ENCODE assay signal across 10 cellular contexts in the genomic region with DNA sequence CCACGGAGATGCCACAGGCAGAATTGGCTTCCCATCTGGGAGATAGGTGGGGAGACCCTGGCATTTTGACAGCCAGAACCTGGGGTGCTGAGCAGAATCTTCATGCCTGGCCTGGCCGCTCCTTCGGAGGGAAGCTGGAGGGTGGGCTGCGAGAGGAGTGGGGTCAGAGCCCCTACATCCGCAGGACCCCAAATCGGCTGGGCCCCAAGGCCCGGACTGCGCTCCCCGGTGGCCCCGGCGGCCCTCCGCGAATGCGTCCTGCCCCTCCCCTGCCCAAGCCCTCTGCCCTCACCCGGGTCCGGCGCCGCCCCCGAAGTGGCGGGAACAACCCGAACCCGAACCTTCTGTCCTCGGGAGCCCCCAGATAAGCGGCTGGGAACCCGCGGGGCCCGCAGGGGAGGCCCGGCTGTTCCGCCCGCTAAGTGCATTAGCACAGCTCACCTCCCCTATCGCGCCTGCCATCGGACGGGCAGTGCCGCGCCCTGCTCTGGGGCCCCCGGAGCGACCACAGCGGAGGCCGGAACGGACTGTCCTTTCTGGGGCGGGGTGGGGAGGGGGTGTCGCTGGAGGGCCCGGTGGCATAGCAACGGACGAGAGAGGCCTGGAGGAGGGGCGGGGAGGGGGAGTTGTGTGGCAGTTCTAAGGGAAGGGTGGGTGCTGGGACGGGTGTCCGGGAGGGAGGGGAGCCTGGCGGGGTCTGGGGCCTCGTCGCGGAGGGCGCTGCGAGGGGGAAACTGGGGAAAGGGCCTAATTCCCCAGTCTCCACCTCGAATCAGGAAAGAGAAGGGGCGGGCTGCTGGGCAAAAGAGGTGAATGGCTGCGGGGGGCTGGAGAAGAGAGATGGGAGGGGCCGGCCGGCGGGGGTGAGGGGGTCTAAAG. TPM values are rescaled to one million over a fixed set of nuclear protein-coding genes. Genes with fewer than 3 reads are reported as not detected.
DNase-seq lines count a peak whose midpoint lies in the region; ATAC-seq and TF ChIP-seq lines count a peak whose summit lies in the region.
"Had no signal": no experiment of that assay in that cellular context is flagged by ENCODE, and none has a peak within 500 bp of the region (broad histone marks: within the 10 kb centered on the region; RNA-seq: fewer than 3 reads in every experiment).

No MANE protein-coding gene starts in this region.

- H2BK120ac ChIP-seq in mesenchymal stem cell (ENCODE audit: low read depth, low read length) = peak overlapping the region; percentile 37

- H4K20me1 ChIP-seq in mammary epithelial cell (ENCODE audit: insufficient read depth, low read length) = no peaks in the 10 kb centered on the region

- in situ Hi-C loops in mammary epithelial cell (cut with MboI; ENCODE audit: low sequenced_read_pairs in 2 of 2) = no loop called here

- no peaks in the 10 kb centered on the region for H3K79me2 ChIP-seq in mammary epithelial cell (ENCODE audit: insufficient read depth, low read length)

- peak; percentile 30 for DNase-seq in stimulated activated CD4-positive, alpha-beta T cell treated with anti-CD3 and anti-CD28 coated beads, Interleukin-4, amount 100 ng/mL, for 1 hour
- no peak for DNase-seq in stimulated activated CD4-positive, alpha-beta T cell treated with anti-CD3 and anti-CD28 coated beads, Interleukin-2, amount 100 ng/mL, for 24 hours
- no peak for DNase-seq in mammary epithelial cell
- DNase-seq in mesenchymal stem cell = no peak
- no peak for DNase-seq in 8988T

- H3K9me3 ChIP-seq in mammary epithelial cell (replicated peaks; ENCODE audit: insufficient read depth, low read length) = no peaks in the 10 kb centered on the region
- no peaks in the 10 kb centered on the region for H3K9me3 ChIP-seq in mesenchymal stem cell (ENCODE audit: control insufficient read depth, low read length)

- H3K4me2 ChIP-seq in mammary epithelial cell (ENCODE audit: insufficient read depth, low read depth, low read length) (no peak overlapping the region), mesenchymal stem cell (ENCODE audit: low read length, poor library complexity, severe bottlenecking) (peak overlapping the region; percentile 64)

- H3K4me1 ChIP-seq in mammary epithelial cell (ENCODE audit: insufficient read depth, low read length) (peaks cover 6% of the 10 kb centered on the region), mesenchymal stem cell (ENCODE audit: control insufficient read depth, insufficient read depth, low read depth, low read length) (peaks cover 67% of the 10 kb centered on the region)

- peak overlapping the region; percentile 68 for H2BK15ac ChIP-seq in mesenchymal stem cell (ENCODE audit: low read depth, poor library complexity, severe bottlenecking)

- no peak overlapping the region for H3K23ac ChIP-seq in mesenchymal stem cell (ENCODE audit: low read length in 2 of 2)

- H3K27me3 ChIP-seq in mammary epithelial cell (ENCODE audit: insufficient read depth, low read length) = no peaks in the 10 kb centered on the region
- peaks cover 13 to 75% of the 10 kb centered on the region in 2 experiments for H3K27me3 ChIP-seq in mesenchymal stem cell (ENCODE audit: control insufficient read depth in 1 of 2, insufficient read depth in 1 of 2, low read length in 2 of 2)

- peak overlapping the region in 1 of 2 experiments; percentile 40 for H2BK12ac ChIP-seq in mesenchymal stem cell (ENCODE audit: low read length in 2 of 2)

- no peak overlapping the region for H2BK5ac ChIP-seq in mesenchymal stem cell (ENCODE audit: low read depth, low read length, poor library complexity, severe bottlenecking)

- dilution Hi-C loops in mammary epithelial cell (cut with HindIII; ENCODE audit: low sequenced_read_pairs) = no loop called here

- H2AK5ac ChIP-seq in mesenchymal stem cell (ENCODE audit: low read length, severe bottlenecking) = no peak overlapping the region

- H3K36me3 ChIP-seq in mammary epithelial cell (ENCODE audit: insufficient read depth, low read length) (no peaks in the 10 kb centered on the region), mesenchymal stem cell (ENCODE audit: control insufficient read depth in 1 of 2, insufficient read depth in 2 of 2, low read depth in 1 of 2, low read length in 2 of 2) (peaks cover 4 to 6% of the 10 kb centered on the region in 2 experiments)
- H3K36me3 ChIP-seq: SJSA1 had no signal

- CTCF ChIA-PET in mammary epithelial cell (lab: Charles Lee; ENCODE audit: low non-redundant PET) = no interaction called here

- 56% methylated on average over 14 of the region's 61 CpGs for WGBS in mammary epithelial cell (ENCODE audit: low coverage, missing lambda C conversion rate)
- 6% methylated on average over 52 of the region's 61 CpGs for WGBS in mesenchymal stem cell

- no peak for TF ChIP-seq CTCF in mammary epithelial cell (conservative IDR thresholded peaks at IDR 0.05 in 1 of 2, IDR thresholded peaks at IDR 0.05 in 1 of 2; ENCODE audit: extremely low read depth in 1 of 2, insufficient read depth in 1 of 2, low read depth in 1 of 2, low read length in 2 of 2)

- H3K18ac ChIP-seq in mesenchymal stem cell (ENCODE audit: low read depth in 1 of 2, low read length in 2 of 2) = peak overlapping the region in 1 of 2 experiments; percentile 48

- BruUV-seq in mammary epithelial cell (replicated peaks; lab: Mats Ljungman, UMichigan) = no TSS peak

- intact Hi-C loops in mammary epithelial cell (cut with micrococcal nuclease) = no loop called here

- no peak overlapping the region for H3K27ac ChIP-seq in mammary epithelial cell (ENCODE audit: insufficient read depth, low read depth, low read length)
- H3K27ac ChIP-seq in mesenchymal stem cell (ENCODE audit: low read length, poor library complexity, severe bottlenecking) = no peak overlapping the region
- H3K27ac ChIP-seq: SJSA1 had no signal

- no peak overlapping the region for H3K4me3 ChIP-seq in mammary epithelial cell (replicated peaks in 1 of 3; ENCODE audit: insufficient read depth in 1 of 3, low read depth in 2 of 3, low read length in 3 of 3)
- peak overlapping the region in 1 of 2 experiments; percentile 47 for H3K4me3 ChIP-seq in mesenchymal stem cell (ENCODE audit: insufficient read depth in 1 of 2, low read depth in 1 of 2, low read length in 2 of 2)

- H3K9ac ChIP-seq in mammary epithelial cell (ENCODE audit: insufficient read depth, low read length) (no peak overlapping the region), mesenchymal stem cell (ENCODE audit: low read length) (no peak overlapping the region)

- no peak overlapping the region for H3K14ac ChIP-seq in mesenchymal stem cell (ENCODE audit: low read length in 2 of 2)

- no peak overlapping the region for H3K4ac ChIP-seq in mesenchymal stem cell (ENCODE audit: low read depth in 1 of 2, low read length in 2 of 2)

- ATAC-seq in HG03342 (IDR thresholded peaks at IDR 0.05; ENCODE audit: unreplicated experiment) = no peak
- no peak for ATAC-seq in HG02588 (IDR thresholded peaks at IDR 0.05; ENCODE audit: unreplicated experiment)
- no peak for ATAC-seq in HG02840 (IDR thresholded peaks at IDR 0.05; ENCODE audit: low FRiP score, unreplicated experiment)

- peak overlapping the region; percentile 15 for H4K91ac ChIP-seq in mesenchymal stem cell (ENCODE audit: low read length)

- peaks cover 3% of the 10 kb centered on the region for H3K79me1 ChIP-seq in mesenchymal stem cell (replicated peaks; ENCODE audit: low read length, poor library complexity, severe bottlenecking)

- peak overlapping the region; percentile 64 for H2AFZ ChIP-seq in mammary epithelial cell (ENCODE audit: low read depth, low read length)
- H2AFZ ChIP-seq in mesenchymal stem cell (ENCODE audit: low read depth, low read length) = no peak overlapping the region

- peak overlapping the region; percentile 81 for H4K8ac ChIP-seq in mesenchymal stem cell (ENCODE audit: low read length)

RNA-seq across cellular contexts. Expression of a gene that starts 0.8 kb away (rescaled TPM):
- total RNA-seq in mammary epithelial cell = not detected
- polyA plus RNA-seq in mammary epithelial cell = not detected
- not detected for polyA minus RNA-seq in mammary epithelial cell
- 0.17 TPM for polyA plus RNA-seq in mesenchymal stem cell (2013, experiment 1 of 2)
- polyA plus RNA-seq in mesenchymal stem cell (2013, experiment 2 of 2) = 0.21 TPM
- total RNA-seq: Daoy, SJSA1 had no signal

RNA-seq across cellular contexts. Expression of a gene that starts 2.4 kb away (rescaled TPM):
- under 1 TPM; 0.33 to 0.42 TPM for total RNA-seq in mammary epithelial cell
- polyA plus RNA-seq in mammary epithelial cell = 0.10 TPM
- polyA minus RNA-seq in mammary epithelial cell = not detected
- polyA plus RNA-seq in mesenchymal stem cell (2013, experiment 1 of 2) = 0.12 TPM
- 0.05 TPM for polyA plus RNA-seq in mesenchymal stem cell (2013, experiment 2 of 2)
- total RNA-seq: Daoy had no signal

RNA-seq across cellular contexts. Expression of a gene that starts 20.4 kb away (rescaled TPM):
- 10 to 100 TPM in 1 of 2 donors, 1 to 10 TPM in 1; 8.3 to 13.2 TPM for total RNA-seq in mammary epithelial cell
- 5.0 TPM for polyA plus RNA-seq in mammary epithelial cell
- polyA minus RNA-seq in mammary epithelial cell = 6.7 TPM
- 6.1 TPM for polyA plus RNA-seq in mesenchymal stem cell (2013, experiment 1 of 2)
- polyA plus RNA-seq in mesenchymal stem cell (2013, experiment 2 of 2) = 5.9 TPM

RNA-seq across cellular contexts. Expression of a gene that starts 30.6 kb away (rescaled TPM):
- 10 to 100 TPM; 20.2 to 35.7 TPM for total RNA-seq in mammary epithelial cell
- 36.7 TPM for polyA plus RNA-seq in mammary epithelial cell
- polyA minus RNA-seq in mammary epithelial cell = 18.9 TPM
- 64.0 TPM for polyA plus RNA-seq in mesenchymal stem cell (2013, experiment 1 of 2)
- 60.0 TPM for polyA plus RNA-seq in mesenchymal stem cell (2013, experiment 2 of 2)

RNA-seq across cellular contexts. Expression of a gene that starts 32.4 kb away (rescaled TPM):
- 10 to 100 TPM; 54.3 to 66.5 TPM for total RNA-seq in mammary epithelial cell
- 28.4 TPM for polyA plus RNA-seq in mammary epithelial cell
- 222 TPM for polyA minus RNA-seq in mammary epithelial cell
- 26.2 TPM for polyA plus RNA-seq in mesenchymal stem cell (2013, experiment 1 of 2)
- 25.3 TPM for polyA plus RNA-seq in mesenchymal stem cell (2013, experiment 2 of 2)
